ENCODE assay signal across 22 cellular contexts in the genomic region with DNA sequence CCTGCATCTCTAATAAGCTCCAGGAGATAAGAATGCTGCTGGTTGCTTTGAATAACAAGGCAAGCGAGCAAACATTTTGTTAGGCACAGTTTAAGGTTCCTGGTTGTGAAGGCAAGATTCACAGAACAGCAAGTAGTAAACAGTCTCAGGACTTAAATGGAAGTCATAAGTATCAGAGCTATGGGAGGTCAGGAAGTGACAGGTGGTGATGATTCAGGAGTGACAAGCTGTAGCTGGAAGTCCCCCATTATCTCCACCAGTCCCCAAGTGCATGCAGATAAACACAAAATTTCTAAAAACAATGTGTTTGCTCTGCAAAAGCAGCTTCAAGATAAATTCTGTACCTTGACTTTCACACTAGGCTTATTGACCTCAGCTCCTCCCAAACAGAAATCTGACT. TPM values are rescaled to one million over a fixed set of nuclear protein-coding genes. Genes with fewer than 3 reads are reported as not detected.
DNase-seq lines count a peak whose midpoint lies in the region; ATAC-seq, FAIRE-seq and TF ChIP-seq lines count a peak whose summit lies in the region.
"Had no signal": no experiment of that assay in that cellular context is flagged by ENCODE, and none has a peak within 500 bp of the region (broad histone marks: within the 10 kb centered on the region; RNA-seq: fewer than 3 reads in every experiment).

No MANE protein-coding gene starts in this region.

- H3K4me3 ChIP-seq in bronchial epithelial cell (ENCODE audit: low read depth, low read length), result no peak overlapping the region
- H3K4me3 ChIP-seq: gastroesophageal sphincter, left ventricle myocardium inferior had no signal

- no peaks in the 10 kb centered on the region for H3K9me3 Mint-ChIP-seq in activated naive CD8-positive, alpha-beta T cell (ENCODE audit: low read depth)
- H3K9me3 Mint-ChIP-seq in activated naive CD8-positive, alpha-beta T cell treated with anti-CD3 and anti-CD28 coated beads for 36 hours, result no peaks in the 10 kb centered on the region
- H3K9me3 Mint-ChIP-seq: activated naive CD8-positive, alpha-beta T cell treated with anti-CD3 and anti-CD28 coated beads, Interleukin-2, amount 10 ng/mL, durations not matched to agents 7 days and 5 days had no signal

- no peaks in the 10 kb centered on the region for H3K27me3 ChIP-seq in bronchial epithelial cell (ENCODE audit: control insufficient read depth, insufficient read depth, low read length)

- H3K4me3 Mint-ChIP-seq in activated naive CD8-positive, alpha-beta T cell, result no peak overlapping the region
- no peak overlapping the region for H3K4me3 Mint-ChIP-seq in activated naive CD8-positive, alpha-beta T cell treated with anti-CD3 and anti-CD28 coated beads for 36 hours
- H3K4me3 Mint-ChIP-seq: activated naive CD8-positive, alpha-beta T cell treated with anti-CD3 and anti-CD28 coated beads, Interleukin-2, amount 10 ng/mL, durations not matched to agents 7 days and 5 days had no signal

- DNase-seq in activated naive CD8-positive, alpha-beta T cell treated with anti-CD3 and anti-CD28 coated beads for 36 hours, result no peak
- DNase-seq in bronchial epithelial cell (ENCODE audit: low read depth) (peak; percentile 42), NCI-H1694 (lab: John Stamatoyannopoulos, UW) (no peak), NCI-H1417 (lab: John Stamatoyannopoulos, UW) (no peak), SKM-1 treated with dmso at 0.1 percent for 144 hours (lab: John Stamatoyannopoulos, UW; ENCODE audit: unreplicated experiment) (no peak)
- DNase-seq in stimulated activated naive CD8-positive, alpha-beta T cell treated with anti-CD3 and anti-CD28 coated beads, Interleukin-15, Interleukin-2, amounts not matched to agents 100 U/mL and 50 U/mL, for 24 hours, result no peak
- DNase-seq: activated CD8-positive, alpha-beta memory T cell treated with anti-CD3 and anti-CD28 coated beads, Interleukin-2, amount 50 U/mL, for 4 hours; activated naive CD8-positive, alpha-beta T cell treated with anti-CD3 and anti-CD28 coated beads, Interleukin-2, amount 10 ng/mL, durations not matched to agents 7 days and 5 days; dermis blood vessel endothelial cell; DMS79 treated with DMSO at 0.1 percent for 48 hours; left ventricle myocardium inferior; NCI-H1092; NCI-H2107; NCI-H526; T-helper 2 cell had no signal

- peaks cover 23% of the 10 kb centered on the region for H3K4me1 Mint-ChIP-seq in activated naive CD8-positive, alpha-beta T cell (ENCODE audit: low read depth)
- H3K4me1 Mint-ChIP-seq in activated naive CD8-positive, alpha-beta T cell treated with anti-CD3 and anti-CD28 coated beads for 36 hours, result peaks cover 9% of the 10 kb centered on the region

- no peaks in the 10 kb centered on the region for H3K36me3 Mint-ChIP-seq in activated naive CD8-positive, alpha-beta T cell
- H3K36me3 Mint-ChIP-seq in activated naive CD8-positive, alpha-beta T cell treated with anti-CD3 and anti-CD28 coated beads for 36 hours, result no peaks in the 10 kb centered on the region
- H3K36me3 Mint-ChIP-seq: activated naive CD8-positive, alpha-beta T cell treated with anti-CD3 and anti-CD28 coated beads, Interleukin-2, amount 10 ng/mL, durations not matched to agents 7 days and 5 days had no signal

- no peaks in the 10 kb centered on the region for H3K27me3 Mint-ChIP-seq in activated naive CD8-positive, alpha-beta T cell
- no peaks in the 10 kb centered on the region for H3K27me3 Mint-ChIP-seq in activated naive CD8-positive, alpha-beta T cell treated with anti-CD3 and anti-CD28 coated beads for 36 hours

- ATAC-seq in HG03442 (IDR thresholded peaks at IDR 0.05; ENCODE audit: unreplicated experiment), result peak; percentile 57
- peak; percentile 78 for ATAC-seq in stimulated activated naive CD8-positive, alpha-beta T cell treated with anti-CD3 and anti-CD28 coated beads, Interleukin-15, Interleukin-2, amounts not matched to agents 100 U/mL and 50 U/mL, for 24 hours
- ATAC-seq: gastroesophageal sphincter, sciatic nerve had no signal

- peak overlapping the region; percentile 37 for H3K27ac Mint-ChIP-seq in activated naive CD8-positive, alpha-beta T cell
- no peak overlapping the region for H3K27ac Mint-ChIP-seq in activated naive CD8-positive, alpha-beta T cell treated with anti-CD3 and anti-CD28 coated beads for 36 hours
- H3K27ac Mint-ChIP-seq: activated naive CD8-positive, alpha-beta T cell treated with anti-CD3 and anti-CD28 coated beads, Interleukin-2, amount 10 ng/mL, durations not matched to agents 7 days and 5 days had no signal

- H3K36me3 ChIP-seq in bronchial epithelial cell (ENCODE audit: control insufficient read depth, insufficient read depth, low read length), result no peaks in the 10 kb centered on the region
- H3K36me3 ChIP-seq: gastroesophageal sphincter, left ventricle myocardium inferior had no signal

- peak; percentile 18 for FAIRE-seq in bronchial epithelial cell (lab: Jason Lieb, UNC)
- FAIRE-seq: urothelium cell line had no signal

- TF ChIP-seq CTCF in bronchial epithelial cell (IDR thresholded peaks at IDR 0.05; ENCODE audit: insufficient read depth, low read length, severe bottlenecking), result no peak

RNA-seq across cellular contexts. Expression of a gene that starts 3.3 kb away (rescaled TPM):
- not detected for total RNA-seq in activated naive CD8-positive, alpha-beta T cell treated with anti-CD3 and anti-CD28 coated beads for 36 hours
- total RNA-seq in bronchial epithelial cell, result 0.38 TPM in 1 of 2 replicates, not detected in the other
- total RNA-seq: activated naive CD8-positive, alpha-beta T cell treated with anti-CD3 and anti-CD28 coated beads, Interleukin-2, amount 10 ng/mL, durations not matched to agents 7 days and 5 days; dermis blood vessel endothelial cell; epithelial cell of proximal tubule; gastroesophageal sphincter; left ventricle myocardium inferior; omental fat pad; sciatic nerve had no signal

RNA-seq across cellular contexts. Expression of a gene that starts 22.3 kb away (rescaled TPM):
- total RNA-seq in activated naive CD8-positive, alpha-beta T cell treated with anti-CD3 and anti-CD28 coated beads for 36 hours, result not detected
- not detected in 2 replicates for total RNA-seq in bronchial epithelial cell
- total RNA-seq: activated naive CD8-positive, alpha-beta T cell treated with anti-CD3 and anti-CD28 coated beads, Interleukin-2, amount 10 ng/mL, durations not matched to agents 7 days and 5 days; dermis blood vessel endothelial cell; epithelial cell of proximal tubule; gastroesophageal sphincter; left ventricle myocardium inferior; omental fat pad; sciatic nerve had no signal

RNA-seq across cellular contexts. Expression of a gene that starts 30.6 kb away (rescaled TPM):
- not detected for total RNA-seq in activated naive CD8-positive, alpha-beta T cell treated with anti-CD3 and anti-CD28 coated beads for 36 hours
- total RNA-seq in bronchial epithelial cell, result 0.13 TPM in 1 of 2 replicates, not detected in the other
- total RNA-seq: activated naive CD8-positive, alpha-beta T cell treated with anti-CD3 and anti-CD28 coated beads, Interleukin-2, amount 10 ng/mL, durations not matched to agents 7 days and 5 days; dermis blood vessel endothelial cell; epithelial cell of proximal tubule; gastroesophageal sphincter; left ventricle myocardium inferior; omental fat pad; sciatic nerve had no signal
